Comparison of ENCODE assay signal across 1 cellular context in genomic region chr12:46808955-46809697, GRCh38.
TF ChIP-seq lines count a peak whose summit lies in the region.

No MANE protein-coding gene starts in this region.

TF ChIP-seq in GM23338, 12 proteins besides CTCF, POLR2A, EP300 and RAD21 (continued from another document):
- TF ChIP-seq ZNF462 (CRISPR knock-in tag; IDR thresholded peaks at IDR 0.05) (no peak), STAT1 (IDR thresholded peaks at IDR 0.05; ENCODE audit: unreplicated experiment) (no peak), CREB1 (CRISPR knock-in tag; IDR thresholded peaks at IDR 0.05; ENCODE audit: low read depth) (no peak), EZH2 (IDR thresholded peaks at IDR 0.05; ENCODE audit: low read depth, unreplicated experiment) (no peak)
